Comparison of ENCODE assay signal across 2 cellular contexts in the genomic region with DNA sequence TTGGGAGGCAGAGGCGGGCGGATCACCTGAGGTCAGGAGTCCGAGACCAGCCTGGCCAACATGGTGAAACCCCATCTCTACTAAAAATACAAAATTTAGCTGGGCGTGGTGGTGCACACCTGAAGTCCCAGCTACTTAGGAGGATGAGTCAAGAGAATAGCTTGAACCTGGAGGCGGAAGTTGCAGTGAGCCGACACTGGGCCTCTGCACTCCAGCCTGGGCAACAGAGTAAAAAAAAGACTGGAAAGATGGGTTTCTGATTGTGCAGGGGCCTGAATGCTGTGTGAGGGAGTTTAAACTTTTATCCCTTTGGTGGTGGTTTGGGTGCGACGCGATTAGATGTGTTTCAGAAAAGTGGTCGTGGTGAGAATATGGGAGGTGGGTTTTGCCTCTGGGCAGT.
TF ChIP-seq lines count a peak whose summit lies in the region.

No MANE protein-coding gene starts in this region.

TF ChIP-seq in GM12878, 131 proteins besides CTCF, POLR2A, EP300 and RAD21:
- TF ChIP-seq HDAC2 (IDR thresholded peaks at IDR 0.05), result no peak
- TF ChIP-seq, protein P1, sequence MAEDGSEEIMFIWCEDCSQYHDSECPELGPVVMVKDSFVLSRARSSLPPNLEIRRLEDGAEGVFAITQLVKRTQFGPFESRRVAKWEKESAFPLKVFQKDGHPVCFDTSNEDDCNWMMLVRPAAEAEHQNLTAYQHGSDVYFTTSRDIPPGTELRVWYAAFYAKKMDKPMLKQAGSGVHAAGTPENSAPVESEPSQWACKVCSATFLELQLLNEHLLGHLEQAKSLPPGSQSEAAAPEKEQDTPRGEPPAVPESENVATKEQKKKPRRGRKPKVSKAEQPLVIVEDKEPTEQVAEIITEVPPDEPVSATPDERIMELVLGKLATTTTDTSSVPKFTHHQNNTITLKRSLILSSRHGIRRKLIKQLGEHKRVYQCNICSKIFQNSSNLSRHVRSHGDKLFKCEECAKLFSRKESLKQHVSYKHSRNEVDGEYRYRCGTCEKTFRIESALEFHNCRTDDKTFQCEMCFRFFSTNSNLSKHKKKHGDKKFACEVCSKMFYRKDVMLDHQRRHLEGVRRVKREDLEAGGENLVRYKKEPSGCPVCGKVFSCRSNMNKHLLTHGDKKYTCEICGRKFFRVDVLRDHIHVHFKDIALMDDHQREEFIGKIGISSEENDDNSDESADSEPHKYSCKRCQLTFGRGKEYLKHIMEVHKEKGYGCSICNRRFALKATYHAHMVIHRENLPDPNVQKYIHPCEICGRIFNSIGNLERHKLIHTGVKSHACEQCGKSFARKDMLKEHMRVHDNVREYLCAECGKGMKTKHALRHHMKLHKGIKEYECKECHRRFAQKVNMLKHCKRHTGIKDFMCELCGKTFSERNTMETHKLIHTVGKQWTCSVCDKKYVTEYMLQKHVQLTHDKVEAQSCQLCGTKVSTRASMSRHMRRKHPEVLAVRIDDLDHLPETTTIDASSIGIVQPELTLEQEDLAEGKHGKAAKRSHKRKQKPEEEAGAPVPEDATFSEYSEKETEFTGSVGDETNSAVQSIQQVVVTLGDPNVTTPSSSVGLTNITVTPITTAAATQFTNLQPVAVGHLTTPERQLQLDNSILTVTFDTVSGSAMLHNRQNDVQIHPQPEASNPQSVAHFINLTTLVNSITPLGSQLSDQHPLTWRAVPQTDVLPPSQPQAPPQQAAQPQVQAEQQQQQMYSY (CRISPR knock-in tag; IDR thresholded peaks at IDR 0.05), result no peak
- TF ChIP-seq, protein P2, sequence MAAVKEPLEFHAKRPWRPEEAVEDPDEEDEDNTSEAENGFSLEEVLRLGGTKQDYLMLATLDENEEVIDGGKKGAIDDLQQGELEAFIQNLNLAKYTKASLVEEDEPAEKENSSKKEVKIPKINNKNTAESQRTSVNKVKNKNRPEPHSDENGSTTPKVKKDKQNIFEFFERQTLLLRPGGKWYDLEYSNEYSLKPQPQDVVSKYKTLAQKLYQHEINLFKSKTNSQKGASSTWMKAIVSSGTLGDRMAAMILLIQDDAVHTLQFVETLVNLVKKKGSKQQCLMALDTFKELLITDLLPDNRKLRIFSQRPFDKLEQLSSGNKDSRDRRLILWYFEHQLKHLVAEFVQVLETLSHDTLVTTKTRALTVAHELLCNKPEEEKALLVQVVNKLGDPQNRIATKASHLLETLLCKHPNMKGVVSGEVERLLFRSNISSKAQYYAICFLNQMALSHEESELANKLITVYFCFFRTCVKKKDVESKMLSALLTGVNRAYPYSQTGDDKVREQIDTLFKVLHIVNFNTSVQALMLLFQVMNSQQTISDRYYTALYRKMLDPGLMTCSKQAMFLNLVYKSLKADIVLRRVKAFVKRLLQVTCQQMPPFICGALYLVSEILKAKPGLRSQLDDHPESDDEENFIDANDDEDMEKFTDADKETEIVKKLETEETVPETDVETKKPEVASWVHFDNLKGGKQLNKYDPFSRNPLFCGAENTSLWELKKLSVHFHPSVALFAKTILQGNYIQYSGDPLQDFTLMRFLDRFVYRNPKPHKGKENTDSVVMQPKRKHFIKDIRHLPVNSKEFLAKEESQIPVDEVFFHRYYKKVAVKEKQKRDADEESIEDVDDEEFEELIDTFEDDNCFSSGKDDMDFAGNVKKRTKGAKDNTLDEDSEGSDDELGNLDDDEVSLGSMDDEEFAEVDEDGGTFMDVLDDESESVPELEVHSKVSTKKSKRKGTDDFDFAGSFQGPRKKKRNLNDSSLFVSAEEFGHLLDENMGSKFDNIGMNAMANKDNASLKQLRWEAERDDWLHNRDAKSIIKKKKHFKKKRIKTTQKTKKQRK (IDR thresholded peaks at IDR 0.05; ENCODE audit: low read depth, low read length), result no peak
- TF ChIP-seq TCF12 (IDR thresholded peaks at IDR 0.05; ENCODE audit: low read depth, low read length), result no peak
- TF ChIP-seq NR2C1 (IDR thresholded peaks at IDR 0.05), result no peak
- TF ChIP-seq KAT2A (conservative IDR thresholded peaks at IDR 0.05; ENCODE audit: control insufficient read depth, low read depth, low read length), result no peak

TF ChIP-seq in neural cell, 6 proteins besides CTCF, POLR2A, EP300 and RAD21:
- TF ChIP-seq MXI1 (conservative IDR thresholded peaks at IDR 0.05; ENCODE audit: poor library complexity, severe bottlenecking) (no peak), TAF1 (IDR thresholded peaks at IDR 0.05; ENCODE audit: low read depth) (no peak), POLR2AphosphoS5 (IDR thresholded peaks at IDR 0.05) (no peak)
